In genomic region chr13:95391785-95392184, GRCh38 we compare ENCODE assay signal across 24 cellular contexts.
"Had no signal": no experiment of that assay in that cellular context is flagged by ENCODE, and none has a peak within 500 bp of the region (broad histone marks: within the 10 kb centered on the region; RNA-seq: fewer than 3 reads in every experiment).

No MANE protein-coding gene starts in this region.

- H3K4me3 Mint-ChIP-seq: dendritic cell treated with granulocyte-macrophage colony-stimulating factor and Interleukin-4, amounts not matched to agents 40 ng/mL and 50 ng/mL, for 4 days; effector memory CD8-positive, alpha-beta T cell; endodermal cell; mesothelial cell of epicardium had no signal

- DNase-seq: colonic mucosa; cortex of kidney; effector CD8-positive, alpha-beta T cell; effector memory CD8-positive, alpha-beta T cell; endodermal cell; erythroblast; esophagus squamous epithelium; foreskin fibroblast; foreskin melanocyte; gastrocnemius medialis; glutamatergic neuron; head of caudate nucleus; hippocampal formation; left cardiac atrium; left lung; left ventricle myocardium superior; lower lobe of right lung; mesenchymal stem cell; mucosa of descending colon had no signal

- ATAC-seq: effector memory CD8-positive, alpha-beta T cell; esophagus mucosa; gastrocnemius medialis; left lung; lower lobe of right lung; mucosa of descending colon had no signal

- H3K27me3 ChIP-seq: colonic mucosa, esophagus squamous epithelium, gastrocnemius medialis, left lung had no signal

- H3K4me1 ChIP-seq: colonic mucosa, esophagus squamous epithelium, gastrocnemius medialis, left lung, lower lobe of right lung had no signal

- H3K9me3 Mint-ChIP-seq: dendritic cell treated with granulocyte-macrophage colony-stimulating factor and Interleukin-4, amounts not matched to agents 40 ng/mL and 50 ng/mL, for 4 days; effector memory CD8-positive, alpha-beta T cell; endodermal cell; mesothelial cell of epicardium had no signal

- H3K4me3 ChIP-seq: colonic mucosa, esophagus squamous epithelium, gastrocnemius medialis, heart right ventricle, left lung, lower lobe of right lung, mucosa of descending colon had no signal

- H3K27ac ChIP-seq: colonic mucosa, epithelial cell of prostate, esophagus squamous epithelium, gastrocnemius medialis, heart right ventricle, left lung, lower lobe of right lung had no signal

- H3K9me3 ChIP-seq: colonic mucosa, esophagus squamous epithelium, gastrocnemius medialis, left lung, lower lobe of right lung, mucosa of descending colon had no signal

- H3K36me3 ChIP-seq: colonic mucosa, esophagus squamous epithelium, gastrocnemius medialis, heart right ventricle, left lung, lower lobe of right lung had no signal

- H3K27ac Mint-ChIP-seq: dendritic cell treated with granulocyte-macrophage colony-stimulating factor and Interleukin-4, amounts not matched to agents 40 ng/mL and 50 ng/mL, for 4 days; effector memory CD8-positive, alpha-beta T cell; endodermal cell; mesothelial cell of epicardium had no signal
